In genomic region chr2:152792973-152793372, GRCh38 we compare ENCODE assay signal across 16 cellular contexts.
DNase-seq lines count a peak whose midpoint lies in the region; ATAC-seq, FAIRE-seq and TF ChIP-seq lines count a peak whose summit lies in the region.
"Had no signal": no experiment of that assay in that cellular context is flagged by ENCODE, and none has a peak within 500 bp of the region (broad histone marks: within the 10 kb centered on the region; RNA-seq: fewer than 3 reads in every experiment).

No MANE protein-coding gene starts in this region.

- no peaks in the 10 kb centered on the region for H3K9me2 ChIP-seq in GM23338 (ENCODE audit: insufficient read depth)

- H3K4me3 Mint-ChIP-seq in GM23338, result no peak overlapping the region
- no peak overlapping the region for H3K4me3 Mint-ChIP-seq in mesothelial cell of epicardium
- H3K4me3 Mint-ChIP-seq: B cell; CD4-positive, alpha-beta memory T cell had no signal

- H3K23ac ChIP-seq in mesendoderm (ENCODE audit: low read length), result no peak overlapping the region

- H3K18ac ChIP-seq in mesendoderm (ENCODE audit: low read length), result no peak overlapping the region

- H3K79me2 ChIP-seq in GM23338 (replicated peaks; ENCODE audit: insufficient read depth), result no peaks in the 10 kb centered on the region
- H3K79me2 ChIP-seq in mesendoderm (ENCODE audit: control insufficient read depth, insufficient read depth, low read length), result no peaks in the 10 kb centered on the region

- H4K8ac ChIP-seq in mesendoderm (ENCODE audit: low read depth, low read length), result no peak overlapping the region

- no peaks in the 10 kb centered on the region for H3K79me1 ChIP-seq in mesendoderm (ENCODE audit: low read length)

- FAIRE-seq in bronchial epithelial cell (lab: Jason Lieb, UNC), result peak; percentile 72
- FAIRE-seq: GM12878, GM18507 had no signal

- H3F3A ChIP-seq in GM23338 (replicated peaks; ENCODE audit: low read depth), result no peaks in the 10 kb centered on the region

- no peak overlapping the region for H3K4me2 ChIP-seq in GM23338
- no peak overlapping the region for H3K4me2 ChIP-seq in mesendoderm (ENCODE audit: low read length)

- H2AFZ ChIP-seq in GM23338, result peak overlapping the region; percentile 91; the same call in 1 of the 2 replicates

- H3K36me3 Mint-ChIP-seq in GM23338 (ENCODE audit: low read depth), result no peaks in the 10 kb centered on the region
- no peaks in the 10 kb centered on the region for H3K36me3 Mint-ChIP-seq in mesothelial cell of epicardium
- H3K36me3 Mint-ChIP-seq: CD4-positive, alpha-beta memory T cell had no signal

- H2BK5ac ChIP-seq in mesendoderm (ENCODE audit: low read length), result no peak overlapping the region

- H3K27ac Mint-ChIP-seq in GM23338 (peak overlapping the region; percentile 68; the same call in 1 of the 2 replicates), mesothelial cell of epicardium (peak overlapping the region; percentile 70)
- H3K27ac Mint-ChIP-seq: B cell; CD4-positive, alpha-beta memory T cell had no signal

- H3K27me3 ChIP-seq in GM23338 (ENCODE audit: insufficient read depth) (no peaks in the 10 kb centered on the region), bronchial epithelial cell (ENCODE audit: control insufficient read depth, insufficient read depth, low read length) (no peaks in the 10 kb centered on the region), mesendoderm (ENCODE audit: insufficient read depth, low read length, poor library complexity) (no peaks in the 10 kb centered on the region)

- H2AK5ac ChIP-seq in mesendoderm (ENCODE audit: low read length), result no peak overlapping the region

- H3K4me1 ChIP-seq in GM23338 (ENCODE audit: insufficient read depth) (peaks cover 9% of the 10 kb centered on the region; the same call in 1 of the 2 replicates), mesendoderm (ENCODE audit: control insufficient read depth, low read depth, low read length) (no peaks in the 10 kb centered on the region)
- H3K4me1 ChIP-seq: HAP-1 had no signal

- H3K4me1 Mint-ChIP-seq in GM23338 (peaks cover 13% of the 10 kb centered on the region), mesothelial cell of epicardium (peaks cover 15% of the 10 kb centered on the region)
- H3K4me1 Mint-ChIP-seq: B cell; CD4-positive, alpha-beta memory T cell had no signal

- no peak overlapping the region for H3K4ac ChIP-seq in mesendoderm (ENCODE audit: low read depth, low read length)

- H3K36me3 ChIP-seq in GM23338 (ENCODE audit: insufficient read depth) (no peaks in the 10 kb centered on the region), bronchial epithelial cell (ENCODE audit: control insufficient read depth, insufficient read depth, low read length) (no peaks in the 10 kb centered on the region), mesendoderm (ENCODE audit: control insufficient read depth, insufficient read depth, low read length) (no peaks in the 10 kb centered on the region)
- H3K36me3 ChIP-seq: HAP-1 had no signal

- H4K5ac ChIP-seq in mesendoderm (ENCODE audit: low read length), result no peak overlapping the region

- DNase-seq in GM23338 (ENCODE audit: low spot score) (no peak), bronchial epithelial cell (ENCODE audit: low read depth) (no peak), mesothelial cell of epicardium (ENCODE audit: low spot score in 2 of 2, unreplicated experiment in 2 of 2) (no peak), omental fat pad (ENCODE audit: low spot score) (no peak), mesendoderm (no peak), amniotic stem cell (lab: John Stamatoyannopoulos, UW) (no peak)
- DNase-seq in stimulated activated naive CD8-positive, alpha-beta T cell treated with anti-CD3 and anti-CD28 coated beads, Interleukin-15, Interleukin-2, amounts not matched to agents 100 U/mL and 50 U/mL, for 24 hours, result no peak
- DNase-seq: C1 segment of cervical spinal cord; CD4-positive, alpha-beta memory T cell; DMS79; GOT3; IMR-90 had no signal

- H3K4me3 ChIP-seq in GM23338 (no peak overlapping the region), bronchial epithelial cell (ENCODE audit: low read depth, low read length) (no peak overlapping the region), mesendoderm (ENCODE audit: low read length) (no peak overlapping the region)
- H3K4me3 ChIP-seq: GM12878, HAP-1 had no signal

- H3K27me3 Mint-ChIP-seq in GM23338 (ENCODE audit: insufficient read depth, low read depth, poor library complexity), result no peaks in the 10 kb centered on the region
- H3K27me3 Mint-ChIP-seq in mesothelial cell of epicardium (ENCODE audit: low read depth), result no peaks in the 10 kb centered on the region
- H3K27me3 Mint-ChIP-seq: B cell had no signal

- H2BK120ac ChIP-seq in mesendoderm (ENCODE audit: low read depth, low read length), result no peak overlapping the region

- H3K9me3 Mint-ChIP-seq in GM23338, result no peaks in the 10 kb centered on the region; the same call in 2 of the 3 replicates
- H3K9me3 Mint-ChIP-seq in mesothelial cell of epicardium, result peaks cover 5% of the 10 kb centered on the region
- H3K9me3 Mint-ChIP-seq: CD4-positive, alpha-beta memory T cell had no signal

- H3K56ac ChIP-seq in mesendoderm (ENCODE audit: low read length), result no peak overlapping the region

- no peak overlapping the region for H2BK15ac ChIP-seq in mesendoderm (replicated peaks; ENCODE audit: low read depth)

- H4K20me1 ChIP-seq in GM23338 (replicated peaks; ENCODE audit: insufficient read depth), result no peaks in the 10 kb centered on the region

- ATAC-seq in GM23338 (no peak), omental fat pad (ENCODE audit: low FRiP score) (peak; percentile 64)
- ATAC-seq in stimulated activated naive CD8-positive, alpha-beta T cell treated with anti-CD3 and anti-CD28 coated beads, Interleukin-15, Interleukin-2, amounts not matched to agents 100 U/mL and 50 U/mL, for 24 hours, result no peak
- ATAC-seq: GM12878 had no signal

- WGBS in mesendoderm (ENCODE audit: extremely low coverage, insufficient coverage, low lambda C conversion rate), result no CpG with 5 or more reads among the region's 4 CpGs

- TF ChIP-seq CTCF in GM23338 (conservative IDR thresholded peaks at IDR 0.05; ENCODE audit: low read depth in 2 of 2) (no peak), bronchial epithelial cell (IDR thresholded peaks at IDR 0.05; ENCODE audit: insufficient read depth, low read length, severe bottlenecking) (no peak), mesothelial cell of epicardium (IDR thresholded peaks at IDR 0.05; ENCODE audit: unreplicated experiment) (no peak), omental fat pad (IDR thresholded peaks at IDR 0.05) (no peak)

- H3K27ac ChIP-seq in GM23338 (ENCODE audit: low read depth), result no peak overlapping the region
- H3K27ac ChIP-seq in mesendoderm (ENCODE audit: low read depth, low read length), result no peak overlapping the region

- no peak overlapping the region for H3K9ac ChIP-seq in mesendoderm (ENCODE audit: low read length)

TF ChIP-seq in GM23338, 12 proteins besides CTCF, POLR2A, EP300 and RAD21 (continues in another document):
- TF ChIP-seq POLR2AphosphoS5 (IDR thresholded peaks at IDR 0.05; ENCODE audit: low read depth) (no peak), EZH2phosphoT487 (IDR thresholded peaks at IDR 0.05; ENCODE audit: unreplicated experiment) (no peak), CREB1 (CRISPR knock-in tag; IDR thresholded peaks at IDR 0.05; ENCODE audit: low read depth) (no peak), ZNF331 (CRISPR knock-in tag; IDR thresholded peaks at IDR 0.05; ENCODE audit: low read depth) (no peak), ZNF114 (CRISPR knock-in tag; IDR thresholded peaks at IDR 0.05) (no peak)
- TF ChIP-seq, protein P1, sequence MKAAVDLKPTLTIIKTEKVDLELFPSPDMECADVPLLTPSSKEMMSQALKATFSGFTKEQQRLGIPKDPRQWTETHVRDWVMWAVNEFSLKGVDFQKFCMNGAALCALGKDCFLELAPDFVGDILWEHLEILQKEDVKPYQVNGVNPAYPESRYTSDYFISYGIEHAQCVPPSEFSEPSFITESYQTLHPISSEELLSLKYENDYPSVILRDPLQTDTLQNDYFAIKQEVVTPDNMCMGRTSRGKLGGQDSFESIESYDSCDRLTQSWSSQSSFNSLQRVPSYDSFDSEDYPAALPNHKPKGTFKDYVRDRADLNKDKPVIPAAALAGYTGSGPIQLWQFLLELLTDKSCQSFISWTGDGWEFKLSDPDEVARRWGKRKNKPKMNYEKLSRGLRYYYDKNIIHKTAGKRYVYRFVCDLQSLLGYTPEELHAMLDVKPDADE (IDR thresholded peaks at IDR 0.05), result no peak
